In the genomic region with DNA sequence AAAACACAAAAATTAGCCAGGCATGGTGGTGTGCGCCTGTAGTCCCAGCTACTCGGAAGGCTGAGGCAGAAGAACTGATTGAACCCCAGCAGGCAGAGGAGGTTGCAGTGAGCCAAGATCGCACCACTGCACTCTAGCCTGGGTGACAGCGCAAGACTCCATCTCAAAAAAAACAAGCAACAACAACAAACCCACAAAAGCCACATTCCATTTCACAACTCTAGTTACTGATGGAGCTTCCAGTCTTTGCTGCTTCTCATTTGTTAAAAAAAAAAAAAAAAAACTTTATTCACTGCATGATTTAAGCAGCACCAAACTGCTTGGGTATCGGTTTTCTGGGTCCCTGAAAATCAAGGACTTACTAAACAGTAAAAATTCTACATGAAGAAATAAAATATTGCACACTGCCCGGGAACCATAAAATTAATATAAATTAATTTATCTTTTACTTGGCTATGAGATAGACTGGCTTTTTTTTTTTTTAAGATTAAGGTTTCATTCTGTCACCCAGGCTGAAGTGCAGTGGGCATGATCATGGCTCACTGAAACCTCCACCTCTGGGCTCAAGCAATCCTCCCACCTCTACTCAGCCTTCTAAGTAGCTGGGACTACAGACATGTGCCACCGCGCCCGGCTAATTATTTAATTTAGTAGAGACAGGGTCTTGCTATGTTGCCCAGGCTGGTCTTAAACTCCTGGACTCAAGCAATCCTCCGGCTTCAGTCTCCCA, we compare ENCODE assay signal across 13 cellular contexts. TPM values are rescaled to one million over a fixed set of nuclear protein-coding genes. Genes with fewer than 3 reads are reported as not detected.
DNase-seq lines count a peak whose midpoint lies in the region; ATAC-seq and TF ChIP-seq lines count a peak whose summit lies in the region.
"Had no signal": no experiment of that assay in that cellular context is flagged by ENCODE, and none has a peak within 500 bp of the region (broad histone marks: within the 10 kb centered on the region; RNA-seq: fewer than 3 reads in every experiment).

No MANE protein-coding gene starts in this region.

- H2AFZ ChIP-seq in KMS-11 (ENCODE audit: low read depth), result no peak overlapping the region

- peak; percentile 29 for DNase-seq in activated CD4-positive, alpha-beta T cell treated with anti-CD3 and anti-CD28 coated beads for 36 hours
- DNase-seq in activated CD4-positive, alpha-beta T cell treated with anti-CD3 and anti-CD28 coated beads, Interleukin-2, amount 50 U/mL, for 4 hours, result no peak
- no peak for DNase-seq in activated B cell treated with CpG ODN at 0.5 μM for 24 hours
- DNase-seq in natural killer cell treated with Interleukin-12 subunit alpha and Interleukin-12 subunit beta and Interleukin-15 and Interleukin-18, amount 100 ng/mL, for 72 hours (ENCODE audit: low spot score), result peak; percentile 76
- DNase-seq in ACHN, result no peak
- DNase-seq in mesenteric fat pad (ENCODE audit: low spot score), result no peak
- no peak for DNase-seq in NCI-H526 treated with DMSO at 0.1 percent for 48 hours (lab: John Stamatoyannopoulos, UW)
- DNase-seq: 8988T; DMS153; NCI-H524; stimulated activated CD4-positive, alpha-beta T cell treated with anti-CD3 and anti-CD28 coated beads, Interleukin-2, amount 100 ng/mL, for 48 hours had no signal

- peaks cover 67% of the 10 kb centered on the region for H3K4me1 Mint-ChIP-seq in activated CD4-positive, alpha-beta T cell treated with anti-CD3 and anti-CD28 coated beads for 36 hours
- H3K4me1 Mint-ChIP-seq in activated B cell treated with CpG ODN at 0.5 μM for 24 hours, result peaks cover 78% of the 10 kb centered on the region
- peaks cover 29 to 42% of the 10 kb centered on the region in 2 donors for H3K4me1 Mint-ChIP-seq in natural killer cell treated with Interleukin-12 subunit alpha and Interleukin-12 subunit beta and Interleukin-15 and Interleukin-18, amount 100 ng/mL, for 72 hours (ENCODE audit: low read depth in 2 of 2)

- H3K9me3 Mint-ChIP-seq in activated CD4-positive, alpha-beta T cell treated with anti-CD3 and anti-CD28 coated beads for 36 hours (ENCODE audit: low read depth), result no peaks in the 10 kb centered on the region
- no peaks in the 10 kb centered on the region for H3K9me3 Mint-ChIP-seq in activated B cell treated with CpG ODN at 0.5 μM for 24 hours
- no peaks in the 10 kb centered on the region for H3K9me3 Mint-ChIP-seq in natural killer cell treated with Interleukin-12 subunit alpha and Interleukin-12 subunit beta and Interleukin-15 and Interleukin-18, amount 100 ng/mL, for 72 hours

- peak overlapping the region; percentile 53 for H3K4me2 ChIP-seq in KMS-11

- ATAC-seq in activated CD4-positive, alpha-beta T cell treated with anti-CD3 and anti-CD28 coated beads for 36 hours, result peak; percentile 25
- no peak for ATAC-seq in activated B cell treated with CpG ODN at 0.5 μM for 24 hours (ENCODE audit: low read depth)
- peak; percentile 87 to 90 for ATAC-seq in natural killer cell treated with Interleukin-12 subunit alpha and Interleukin-12 subunit beta and Interleukin-15 and Interleukin-18, amount 100 ng/mL, for 72 hours
- ATAC-seq: SK-N-SH treated with all-trans-retinoic acid at 6 μM for 48 hours had no signal

- no peaks in the 10 kb centered on the region for H3K36me3 Mint-ChIP-seq in activated CD4-positive, alpha-beta T cell treated with anti-CD3 and anti-CD28 coated beads for 36 hours (ENCODE audit: low read depth)
- no peaks in the 10 kb centered on the region for H3K36me3 Mint-ChIP-seq in activated B cell treated with CpG ODN at 0.5 μM for 24 hours (ENCODE audit: low read depth)
- no peaks in the 10 kb centered on the region for H3K36me3 Mint-ChIP-seq in natural killer cell treated with Interleukin-12 subunit alpha and Interleukin-12 subunit beta and Interleukin-15 and Interleukin-18, amount 100 ng/mL, for 72 hours

- TF ChIP-seq CTCF in KMS-11 (conservative IDR thresholded peaks at IDR 0.05; ENCODE audit: low read depth, low read length), result no peak
- no peak for TF ChIP-seq CTCF in activated B cell treated with CpG ODN at 0.5 μM for 24 hours (IDR thresholded peaks at IDR 0.05)

- no peaks in the 10 kb centered on the region for H3K36me3 ChIP-seq in KMS-11 (ENCODE audit: insufficient read depth)

- POLR2A ChIA-PET in activated CD4-positive, alpha-beta T cell treated with anti-CD3 and anti-CD28 coated beads for 36 hours (lab: Charles Lee), result interaction anchor here (0.7 kb wide), 2 partner anchors 27 to 141 kb away, joined by 3 to 6 read pairs; no protein-coding TSS in a partner anchor
- POLR2A ChIA-PET in activated B cell treated with CpG ODN at 0.5 μM for 24 hours (lab: Charles Lee), result interaction anchor here (0.5 to 1.5 kb wide), 5 partner anchors 12 to 246 kb away, joined by 3 to 9 read pairs (median 7); no protein-coding TSS in a partner anchor

- peak overlapping the region; percentile 10 for H3K4me3 Mint-ChIP-seq in activated CD4-positive, alpha-beta T cell treated with anti-CD3 and anti-CD28 coated beads for 36 hours
- H3K4me3 Mint-ChIP-seq in activated B cell treated with CpG ODN at 0.5 μM for 24 hours, result no peak overlapping the region
- H3K4me3 Mint-ChIP-seq in natural killer cell treated with Interleukin-12 subunit alpha and Interleukin-12 subunit beta and Interleukin-15 and Interleukin-18, amount 100 ng/mL, for 72 hours, result peak overlapping the region; percentile 54

- peak overlapping the region; percentile 22; the same call in 1 of the 2 replicates for H3K27ac ChIP-seq in KMS-11

- no peaks in the 10 kb centered on the region for H3K27me3 ChIP-seq in KMS-11 (ENCODE audit: insufficient read depth, low read depth)

- H4K20me1 ChIP-seq in KMS-11 (ENCODE audit: insufficient read depth), result no peaks in the 10 kb centered on the region

- peaks cover 88% of the 10 kb centered on the region for H3K4me1 ChIP-seq in KMS-11 (ENCODE audit: low read depth, poor library complexity, severe bottlenecking)

- intact Hi-C loops in activated CD4-positive, alpha-beta T cell treated with anti-CD3 and anti-CD28 coated beads for 36 hours (cut with DNase I, micrococcal nuclease), result loop anchor here in 1 of 2 experiments (5.0 kb wide), 1 partner anchor 39 kb away; no protein-coding TSS in a partner anchor
- intact Hi-C loops in activated B cell treated with CpG ODN at 0.5 μM for 24 hours (cut with micrococcal nuclease), result no loop called here

- no peaks in the 10 kb centered on the region for H3K27me3 Mint-ChIP-seq in activated CD4-positive, alpha-beta T cell treated with anti-CD3 and anti-CD28 coated beads for 36 hours
- no peaks in the 10 kb centered on the region for H3K27me3 Mint-ChIP-seq in activated B cell treated with CpG ODN at 0.5 μM for 24 hours
- no peaks in the 10 kb centered on the region for H3K27me3 Mint-ChIP-seq in natural killer cell treated with Interleukin-12 subunit alpha and Interleukin-12 subunit beta and Interleukin-15 and Interleukin-18, amount 100 ng/mL, for 72 hours

- in situ Hi-C loops in ACHN (cut with HindIII; ENCODE audit: low pct_ligation_motif_present, low pct_unique_long_range_greater_than_20kb, low sequenced_read_pairs), result no loop called here

- no peak overlapping the region for H3K9ac ChIP-seq in KMS-11

- H3K27ac Mint-ChIP-seq in activated CD4-positive, alpha-beta T cell treated with anti-CD3 and anti-CD28 coated beads for 36 hours, result no peak overlapping the region
- peak overlapping the region; percentile 76 for H3K27ac Mint-ChIP-seq in activated B cell treated with CpG ODN at 0.5 μM for 24 hours
- H3K27ac Mint-ChIP-seq in natural killer cell treated with Interleukin-12 subunit alpha and Interleukin-12 subunit beta and Interleukin-15 and Interleukin-18, amount 100 ng/mL, for 72 hours, result peak overlapping the region; percentile 24 to 59

- CTCF ChIA-PET in activated CD4-positive, alpha-beta T cell treated with anti-CD3 and anti-CD28 coated beads for 36 hours (lab: Charles Lee), result interaction anchor here (0.6 to 1.3 kb wide), 2 partner anchors 9 to 206 kb away, joined by 3 read pairs; no protein-coding TSS in a partner anchor
- CTCF ChIA-PET in activated B cell treated with CpG ODN at 0.5 μM for 24 hours (lab: Charles Lee), result interaction anchor here (1.4 kb wide), 1 partner anchor 10 kb away, joined by 3 read pairs; no protein-coding TSS in a partner anchor

- peaks cover 98% of the 10 kb centered on the region for H3K79me2 ChIP-seq in KMS-11 (ENCODE audit: insufficient read depth, low read depth)

- H3K4me3 ChIP-seq in KMS-11 (IDR thresholded peaks at IDR 0.05; ENCODE audit: insufficient read depth, low read depth, low read length), result no peak overlapping the region

RNA-seq across cellular contexts. Expression of a gene that starts 42.0 kb away (rescaled TPM):
- 10 to 100 TPM; 42.7 to 42.9 TPM for total RNA-seq in activated CD4-positive, alpha-beta T cell treated with anti-CD3 and anti-CD28 coated beads for 36 hours
- total RNA-seq in activated B cell treated with CpG ODN at 0.5 μM for 24 hours, result 52.2 and 59.2 TPM in 2 replicates
- 10 to 100 TPM; 39.1 to 47.3 TPM for total RNA-seq in natural killer cell treated with Interleukin-12 subunit alpha and Interleukin-12 subunit beta and Interleukin-15 and Interleukin-18, amount 100 ng/mL, for 72 hours
- total RNA-seq in mesenteric fat pad, result 42.5 TPM

Comparison
In these comparisons a context has a peak if more than half of its experiments do, and no peak if none do; other contexts are left out.
1. DNase-seq: peak in activated CD4-positive, alpha-beta T cell treated with anti-CD3 and anti-CD28 coated beads for 36 hours (single experiment) and natural killer cell treated with Interleukin-12 subunit alpha and Interleukin-12 subunit beta and Interleukin-15 and Interleukin-18, amount 100 ng/mL, for 72 hours (single experiment); none in activated CD4-positive, alpha-beta T cell treated with anti-CD3 and anti-CD28 coated beads, Interleukin-2, amount 50 U/mL, for 4 hours (0 of 2), activated B cell treated with CpG ODN at 0.5 μM for 24 hours (single experiment), ACHN (single experiment), mesenteric fat pad (single experiment) and NCI-H526 treated with DMSO at 0.1 percent for 48 hours (single experiment).